In genomic region chr6:42440027-42440426, GRCh38 we compare ENCODE assay signal across 2 cellular contexts.
TF ChIP-seq lines count a peak whose summit lies in the region.

No MANE protein-coding gene starts in this region.

TF ChIP-seq in IMR-90, 13 proteins besides CTCF, POLR2A, EP300 and RAD21:
- TF ChIP-seq MAFK (IDR thresholded peaks at IDR 0.05; ENCODE audit: low read depth, low read length) (no peak), ELK1 (IDR thresholded peaks at IDR 0.05; ENCODE audit: borderline replicate concordance, low read depth, low read length) (no peak), NFE2L2 (IDR thresholded peaks at IDR 0.05; ENCODE audit: low read depth, low read length) (peak; percentile 87), MXI1 (IDR thresholded peaks at IDR 0.05; ENCODE audit: borderline replicate concordance, low read depth, low read length) (no peak)

TF ChIP-seq in SK-N-SH treated with all-trans-retinoic acid at 6 μM for 48 hours, 23 proteins besides CTCF, POLR2A, EP300 and RAD21:
- TF ChIP-seq ARNTL (CRISPR knock-in tag; IDR thresholded peaks at IDR 0.05; ENCODE audit: borderline replicate concordance, low read depth) (no peak), CSDC2 (CRISPR knock-in tag; IDR thresholded peaks at IDR 0.05) (no peak), BACH2 (CRISPR knock-in tag; IDR thresholded peaks at IDR 0.05; ENCODE audit: borderline replicate concordance) (no peak), CSRNP3 (CRISPR knock-in tag; IDR thresholded peaks at IDR 0.05) (no peak)
